Comparison of ENCODE assay signal across 22 cellular contexts in the genomic region with DNA sequence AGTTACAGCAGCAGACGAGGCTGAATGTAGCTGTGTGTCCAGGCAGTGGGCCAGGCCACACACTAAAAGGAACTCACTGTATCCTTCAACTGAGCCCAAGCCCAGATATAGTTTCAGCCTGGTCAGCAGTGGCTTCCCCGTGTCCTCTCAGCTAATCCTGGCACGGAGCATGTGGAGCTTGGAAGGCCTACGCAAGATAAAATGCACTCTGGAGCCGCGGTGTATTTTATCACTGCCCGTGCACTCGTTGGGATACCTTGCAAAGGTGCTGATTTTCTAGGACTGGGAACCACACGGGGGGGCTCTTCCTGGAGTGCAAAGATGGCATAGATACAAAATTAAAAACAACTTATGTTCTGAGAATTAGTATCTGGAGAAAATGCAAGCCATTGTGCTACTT. TPM values are rescaled to one million over a fixed set of nuclear protein-coding genes. Genes with fewer than 3 reads are reported as not detected.
DNase-seq lines count a peak whose midpoint lies in the region; ATAC-seq, FAIRE-seq and TF ChIP-seq lines count a peak whose summit lies in the region.
"Had no signal": no experiment of that assay in that cellular context is flagged by ENCODE, and none has a peak within 500 bp of the region (broad histone marks: within the 10 kb centered on the region; RNA-seq: fewer than 3 reads in every experiment).

No MANE protein-coding gene starts in this region.

- no peaks in the 10 kb centered on the region for H3K36me3 ChIP-seq in psoas muscle (ENCODE audit: insufficient read depth in 1 of 2, low read depth in 1 of 2)

- TF ChIP-seq CTCF in choroid plexus epithelial cell (conservative IDR thresholded peaks at IDR 0.05; ENCODE audit: low read depth, low read length) (no peak), psoas muscle (IDR thresholded peaks at IDR 0.05) (no peak)

- 12 to 15% (median 14%) methylated on average over 9 of the region's 9 CpGs for WGBS in psoas muscle, 3 donors

- H3K4me1 ChIP-seq in psoas muscle: peaks cover 60% of the 10 kb centered on the region

- peak overlapping the region; percentile 87 for H3K27ac ChIP-seq in psoas muscle

- no peaks in the 10 kb centered on the region for H3K27me3 ChIP-seq in psoas muscle (ENCODE audit: insufficient read depth in 3 of 3, low read length in 2 of 3)

- intact Hi-C loops in left ventricle myocardium superior (cut with micrococcal nuclease) (no loop called here), psoas muscle (cut with DNase I) (loop anchor here in 1 of 2 donors (5.0 kb wide), 3 partner anchors 63 to 178 kb away; partner anchors contain the start of gene PPP1R14C)

- ATAC-seq in left ventricle myocardium superior (peak; percentile 99), psoas muscle (peak; percentile 89 to 94 (median 92)), GM18498 (IDR thresholded peaks at IDR 0.05; ENCODE audit: unreplicated experiment) (no peak), GM19452 (IDR thresholded peaks at IDR 0.05; ENCODE audit: unreplicated experiment) (no peak), GM18861 (IDR thresholded peaks at IDR 0.05; ENCODE audit: unreplicated experiment) (no peak)
- ATAC-seq: activated CD8-positive, alpha-beta T cell treated with anti-CD3 and anti-CD28 coated beads for 36 hours; activated naive CD8-positive, alpha-beta T cell treated with anti-CD3 and anti-CD28 coated beads, Interleukin-2, amount 50 U/mL, for 24 hours; T-cell had no signal

- peak; percentile 39 for DNase-seq in G401 (ENCODE audit: low spot score)
- peak; percentile 27 for DNase-seq in choroid plexus epithelial cell (ENCODE audit: low read depth)
- DNase-seq in left ventricle myocardium superior: peak; percentile 86
- peak; percentile 78 to 90 for DNase-seq in psoas muscle
- DNase-seq in HTR-8/SVneo (ENCODE audit: insufficient read length, low spot score): no peak
- DNase-seq: activated B cell treated with CpG ODN at 0.5 μM for 24 hours; activated CD8-positive, alpha-beta T cell treated with anti-CD3 and anti-CD28 coated beads for 36 hours; activated naive CD8-positive, alpha-beta T cell treated with anti-CD3 and anti-CD28 coated beads, Interleukin-2, amount 50 U/mL, for 24 hours; cerebellar nuclear complex; DND-41; endodermal cell; HFFc6; mesenchymal stem cell; NCI-H2029 treated with DMSO at 0.1 percent for 48 hours; SHP77; stimulated activated CD4-positive, alpha-beta T cell treated with anti-CD3 and anti-CD28 coated beads, Interleukin-1b, Interleukin-23, amount 100 ng/mL, for 48 hours; T-cell had no signal

- in situ Hi-C loops in G401 (cut with HindIII; ENCODE audit: low sequenced_read_pairs): no loop called here

- FAIRE-seq in HTR-8/SVneo (lab: Jason Lieb, UNC): no peak

- no peaks in the 10 kb centered on the region for H3K9me3 ChIP-seq in psoas muscle

- H3K4me3 ChIP-seq in choroid plexus epithelial cell (ENCODE audit: low read depth, low read length) (no peak overlapping the region), psoas muscle (no peak overlapping the region)

RNA-seq across cellular contexts. Expression of gene IYD, which starts 48.4 kb away (rescaled TPM):
- not detected in 2 replicates for total RNA-seq in G401 (2014; rRNA removed; shearing (Covaris generic))
- total RNA-seq in left ventricle myocardium superior: not detected
- under 1 TPM in 1 of 4 donors, not detected in 3; 0.28 TPM for total RNA-seq in psoas muscle
- under 1 TPM in 2 of 3 donors, not detected in 1; 0.04 to 0.05 TPM for polyA plus RNA-seq in psoas muscle
- total RNA-seq: activated B cell treated with CpG ODN at 0.5 μM for 24 hours; activated CD8-positive, alpha-beta T cell treated with anti-CD3 and anti-CD28 coated beads for 36 hours; activated T-helper 1 cell treated with anti-CD3 and anti-CD28 coated beads, Interleukin-12 subunit alpha, Interleukin-12 subunit beta, Interleukin-2, Interleukin-4 antibody, amounts not matched to agents 30 ng/mL and 10 ng/mL and 1 ng/mL, durations not matched to agents 14 hours and 24 hours and 36 hours; endodermal cell; HFFc6; NCI-H460; T-cell had no signal

Comparison
In these comparisons a context has a peak if more than half of its experiments do, and no peak if none do; other contexts are left out.
1. ATAC-seq: peak in left ventricle myocardium superior (single experiment) and psoas muscle (4 of 4); none in GM18498 (single experiment), GM19452 (single experiment) and GM18861 (single experiment).